Comparison of ENCODE assay signal across 38 cellular contexts in genomic region chr15:96109820-96110219, GRCh38.
"Had no signal": no experiment of that assay in that cellular context is flagged by ENCODE, and none has a peak within 500 bp of the region (broad histone marks: within the 10 kb centered on the region; RNA-seq: fewer than 3 reads in every experiment).

No MANE protein-coding gene starts in this region.

- H3K4me1 Mint-ChIP-seq: activated naive CD4-positive, alpha-beta T cell treated with anti-CD3 and anti-CD28 coated beads, Interleukin-2, amount 10 ng/mL, durations not matched to agents 7 days and 5 days; activated naive CD4-positive, alpha-beta T cell treated with anti-CD3 and anti-CD28 coated beads, Interleukin-2, amount 50 U/mL, for 24 hours; activated naive CD8-positive, alpha-beta T cell treated with anti-CD3 and anti-CD28 coated beads for 36 hours; activated naive CD8-positive, alpha-beta T cell treated with anti-CD3 and anti-CD28 coated beads, Interleukin-2, amount 10 ng/mL, durations not matched to agents 7 days and 5 days; activated naive CD8-positive, alpha-beta T cell treated with anti-CD3 and anti-CD28 coated beads, Interleukin-2, amount 50 U/mL, for 24 hours; activated T-helper 17 cell treated with anti-CD3 and anti-CD28 coated beads, Interleukin-2, amount 50 U/mL, for 72 hours; central memory CD8-positive, alpha-beta T cell had no signal

- H3K27ac Mint-ChIP-seq: activated naive CD4-positive, alpha-beta T cell treated with anti-CD3 and anti-CD28 coated beads for 36 hours; activated naive CD4-positive, alpha-beta T cell treated with anti-CD3 and anti-CD28 coated beads, Interleukin-2, amount 10 ng/mL, durations not matched to agents 7 days and 5 days; activated naive CD4-positive, alpha-beta T cell treated with anti-CD3 and anti-CD28 coated beads, Interleukin-2, amount 50 U/mL, for 24 hours; activated naive CD4-positive, alpha-beta T cell treated with anti-CD3 and anti-CD28 coated beads, Interleukin-2, amount 50 U/mL, for 72 hours; activated naive CD8-positive, alpha-beta T cell; activated naive CD8-positive, alpha-beta T cell treated with anti-CD3 and anti-CD28 coated beads for 36 hours; activated naive CD8-positive, alpha-beta T cell treated with anti-CD3 and anti-CD28 coated beads, Interleukin-2, amount 10 ng/mL, durations not matched to agents 7 days and 5 days; activated naive CD8-positive, alpha-beta T cell treated with anti-CD3 and anti-CD28 coated beads, Interleukin-2, amount 50 U/mL, for 24 hours; activated T-cell treated with anti-CD3 and anti-CD28 coated beads, Interleukin-2, amount 50 U/mL, for 24 hours; activated T-cell treated with anti-CD3 and anti-CD28 coated beads, Interleukin-2, amount 50 U/mL, for 72 hours; activated T-helper 1 cell treated with anti-CD3 and anti-CD28 coated beads, Interleukin-12 subunit alpha, Interleukin-12 subunit beta, Interleukin-2, Interleukin-4 antibody, amounts not matched to agents 30 ng/mL and 10 ng/mL and 1 ng/mL, durations not matched to agents 14 hours and 24 hours and 36 hours; activated T-helper 17 cell treated with anti-CD3 and anti-CD28 coated beads, Interleukin-2, amount 50 U/mL, for 72 hours; activated T-helper 2 cell treated with anti-CD3 and anti-CD28 coated beads, Interferon-gamma antibody, Interleukin-2, Interleukin-4, amounts not matched to agents 10 μg/mL and 5 μg/mL and 100 μg/mL, durations not matched to agents 14 hours and 24 hours and 36 hours; brain had no signal

- H3K4me3 ChIP-seq: adrenal gland, ascending aorta, body of pancreas, breast epithelium, cardiac muscle cell had no signal

- H3K4me3 Mint-ChIP-seq: activated naive CD4-positive, alpha-beta T cell treated with anti-CD3 and anti-CD28 coated beads for 36 hours; activated naive CD4-positive, alpha-beta T cell treated with anti-CD3 and anti-CD28 coated beads, Interleukin-2, amount 10 ng/mL, durations not matched to agents 7 days and 5 days; activated naive CD4-positive, alpha-beta T cell treated with anti-CD3 and anti-CD28 coated beads, Interleukin-2, amount 50 U/mL, for 24 hours; activated naive CD8-positive, alpha-beta T cell; activated naive CD8-positive, alpha-beta T cell treated with anti-CD3 and anti-CD28 coated beads for 36 hours; activated naive CD8-positive, alpha-beta T cell treated with anti-CD3 and anti-CD28 coated beads, Interleukin-2, amount 10 ng/mL, durations not matched to agents 7 days and 5 days; activated naive CD8-positive, alpha-beta T cell treated with anti-CD3 and anti-CD28 coated beads, Interleukin-2, amount 50 U/mL, for 24 hours; activated T-cell treated with anti-CD3 and anti-CD28 coated beads, Interleukin-2, amount 50 U/mL, for 24 hours; activated T-cell treated with anti-CD3 and anti-CD28 coated beads, Interleukin-2, amount 50 U/mL, for 4 hours; activated T-cell treated with anti-CD3 and anti-CD28 coated beads, Interleukin-2, amount 50 U/mL, for 72 hours; activated T-helper 1 cell treated with anti-CD3 and anti-CD28 coated beads, Interleukin-12 subunit alpha, Interleukin-12 subunit beta, Interleukin-2, Interleukin-4 antibody, amounts not matched to agents 30 ng/mL and 10 ng/mL and 1 ng/mL, durations not matched to agents 14 hours and 24 hours and 36 hours; activated T-helper 17 cell treated with anti-CD3 and anti-CD28 coated beads, Interleukin-2, amount 50 U/mL, for 72 hours; brain; central memory CD8-positive, alpha-beta T cell had no signal

- H3K27ac ChIP-seq: adrenal gland, ascending aorta, body of pancreas, brain microvascular endothelial cell, breast epithelium, cardiac muscle cell had no signal

- H3K36me3 ChIP-seq: adrenal gland, ascending aorta, brain microvascular endothelial cell, breast epithelium, cardiac muscle cell had no signal

- DNase-seq: activated effector memory CD4-positive, alpha-beta T cell treated with anti-CD3 and anti-CD28 coated beads, Interleukin-2, amount 50 U/mL, for 16 hours; activated effector memory CD4-positive, alpha-beta T cell treated with Interleukin-2 at 50 U/mL for 16 hours; activated gamma-delta T cell; activated gamma-delta T cell treated with Interleukin-2 at 50 U/mL for 16 hours; activated naive CD4-positive, alpha-beta T cell; activated naive CD4-positive, alpha-beta T cell treated with anti-CD3 and anti-CD28 coated beads for 36 hours; activated naive CD4-positive, alpha-beta T cell treated with anti-CD3 and anti-CD28 coated beads, Interleukin-2, amount 10 ng/mL, durations not matched to agents 7 days and 5 days; activated naive CD4-positive, alpha-beta T cell treated with anti-CD3 and anti-CD28 coated beads, Interleukin-2, amount 50 U/mL, for 16 hours; activated naive CD4-positive, alpha-beta T cell treated with Interleukin-2 at 50 U/mL for 16 hours; activated naive CD8-positive, alpha-beta T cell treated with anti-CD3 and anti-CD28 coated beads for 36 hours; activated naive CD8-positive, alpha-beta T cell treated with anti-CD3 and anti-CD28 coated beads, Interleukin-2, amount 10 ng/mL, durations not matched to agents 7 days and 5 days; activated naive CD8-positive, alpha-beta T cell treated with anti-CD3 and anti-CD28 coated beads, Interleukin-2, amount 50 U/mL, for 24 hours; activated T-cell treated with anti-CD3 and anti-CD28 coated beads, Interleukin-2, amount 50 U/mL, for 1 hour; activated T-cell treated with anti-CD3 and anti-CD28 coated beads, Interleukin-2, amount 50 U/mL, for 24 hours; activated T-cell treated with anti-CD3 and anti-CD28 coated beads, Interleukin-2, amount 50 U/mL, for 4 hours; activated T-cell treated with anti-CD3 and anti-CD28 coated beads, Interleukin-2, amount 50 U/mL, for 48 hours; activated T-cell treated with anti-CD3 and anti-CD28 coated beads, Interleukin-2, amount 50 U/mL, for 72 hours; adrenal gland; amniotic stem cell; amygdala; anterior cingulate cortex; aorta; body of pancreas; brain microvascular endothelial cell; caudate nucleus; central memory CD4-positive, alpha-beta T cell; cerebellar nuclear complex had no signal

- H3K36me3 Mint-ChIP-seq: activated naive CD4-positive, alpha-beta T cell treated with anti-CD3 and anti-CD28 coated beads, Interleukin-2, amount 10 ng/mL, durations not matched to agents 7 days and 5 days; activated naive CD4-positive, alpha-beta T cell treated with anti-CD3 and anti-CD28 coated beads, Interleukin-2, amount 50 U/mL, for 24 hours; activated naive CD4-positive, alpha-beta T cell treated with anti-CD3 and anti-CD28 coated beads, Interleukin-2, amount 50 U/mL, for 72 hours; activated naive CD8-positive, alpha-beta T cell; activated naive CD8-positive, alpha-beta T cell treated with anti-CD3 and anti-CD28 coated beads for 36 hours; activated naive CD8-positive, alpha-beta T cell treated with anti-CD3 and anti-CD28 coated beads, Interleukin-2, amount 10 ng/mL, durations not matched to agents 7 days and 5 days had no signal

- H3K9me3 ChIP-seq: adrenal gland, ascending aorta, body of pancreas, breast epithelium had no signal

- H3K9me3 Mint-ChIP-seq: activated naive CD4-positive, alpha-beta T cell treated with anti-CD3 and anti-CD28 coated beads for 36 hours; activated naive CD4-positive, alpha-beta T cell treated with anti-CD3 and anti-CD28 coated beads, Interleukin-2, amount 10 ng/mL, durations not matched to agents 7 days and 5 days; activated naive CD4-positive, alpha-beta T cell treated with anti-CD3 and anti-CD28 coated beads, Interleukin-2, amount 50 U/mL, for 24 hours; activated naive CD8-positive, alpha-beta T cell treated with anti-CD3 and anti-CD28 coated beads for 36 hours; activated naive CD8-positive, alpha-beta T cell treated with anti-CD3 and anti-CD28 coated beads, Interleukin-2, amount 10 ng/mL, durations not matched to agents 7 days and 5 days; activated naive CD8-positive, alpha-beta T cell treated with anti-CD3 and anti-CD28 coated beads, Interleukin-2, amount 50 U/mL, for 24 hours; activated T-cell treated with anti-CD3 and anti-CD28 coated beads, Interleukin-2, amount 50 U/mL, for 24 hours; activated T-cell treated with anti-CD3 and anti-CD28 coated beads, Interleukin-2, amount 50 U/mL, for 4 hours; activated T-helper 2 cell treated with anti-CD3 and anti-CD28 coated beads, Interferon-gamma antibody, Interleukin-2, Interleukin-4, amounts not matched to agents 10 μg/mL and 5 μg/mL and 100 μg/mL, durations not matched to agents 14 hours and 24 hours and 36 hours; brain had no signal

- H3K4me1 ChIP-seq: adrenal gland, ascending aorta, body of pancreas, breast epithelium had no signal

- H3K27me3 Mint-ChIP-seq: activated naive CD4-positive, alpha-beta T cell treated with anti-CD3 and anti-CD28 coated beads, Interleukin-2, amount 10 ng/mL, durations not matched to agents 7 days and 5 days; activated naive CD8-positive, alpha-beta T cell; activated naive CD8-positive, alpha-beta T cell treated with anti-CD3 and anti-CD28 coated beads, Interleukin-2, amount 10 ng/mL, durations not matched to agents 7 days and 5 days; activated naive CD8-positive, alpha-beta T cell treated with anti-CD3 and anti-CD28 coated beads, Interleukin-2, amount 50 U/mL, for 24 hours; activated T-cell treated with anti-CD3 and anti-CD28 coated beads, Interleukin-2, amount 50 U/mL, for 24 hours; activated T-helper 17 cell treated with anti-CD3 and anti-CD28 coated beads, Interleukin-2, amount 50 U/mL, for 72 hours had no signal
